ENCODE assay signal across 8 cellular contexts in the genomic region with DNA sequence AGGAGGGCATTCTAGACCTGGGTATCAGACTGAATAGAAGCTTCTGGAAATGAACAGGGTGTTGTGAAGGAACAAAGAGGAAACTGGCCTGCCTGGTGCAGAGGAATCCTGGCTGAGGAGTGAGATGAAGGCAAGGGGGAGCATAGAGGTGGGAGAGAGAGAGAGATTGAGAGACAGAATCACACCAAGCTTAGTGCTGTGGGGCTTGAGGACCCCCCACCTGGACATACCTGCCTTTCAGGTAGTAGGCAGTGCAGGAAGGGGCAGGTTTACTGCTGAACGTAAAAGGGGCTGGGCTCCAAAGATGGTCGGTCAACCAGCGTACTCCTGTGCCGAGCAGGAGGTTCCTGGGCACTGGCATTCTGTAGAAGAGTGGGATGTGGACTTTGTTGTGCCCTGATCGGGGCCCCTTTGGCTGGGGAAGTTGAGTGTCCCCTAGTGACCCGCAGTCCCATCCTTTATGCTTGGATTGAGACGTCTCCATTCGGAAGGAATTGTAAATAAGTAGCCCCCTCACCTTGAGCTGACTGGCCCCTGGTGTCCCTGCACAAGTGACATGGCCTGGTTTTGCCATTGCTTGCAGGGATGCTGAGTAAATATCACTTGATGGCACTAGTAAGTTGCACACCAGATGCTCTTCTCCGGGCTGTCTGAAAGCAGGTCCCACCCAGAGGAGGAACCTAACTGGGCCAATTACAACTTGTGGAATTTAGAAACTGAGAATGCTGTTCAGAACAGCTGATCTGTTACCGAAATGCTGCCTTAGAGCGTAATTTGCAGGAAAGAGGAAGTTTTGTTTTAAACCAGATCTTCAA. TPM values are rescaled to one million over a fixed set of nuclear protein-coding genes. Genes with fewer than 3 reads are reported as not detected.
DNase-seq lines count a peak whose midpoint lies in the region; ATAC-seq and TF ChIP-seq lines count a peak whose summit lies in the region.

No MANE protein-coding gene starts in this region.

- CTCF ChIA-PET in HEK293T (lab: Yijun Ruan, JAX): no interaction called here

- peaks cover 4% of the 10 kb centered on the region for H3K36me3 ChIP-seq in left ventricle myocardium inferior

- no peaks in the 10 kb centered on the region for H3K27me3 ChIP-seq in left ventricle myocardium inferior (ENCODE audit: low read depth)

- intact Hi-C loops in left ventricle myocardium inferior (cut with micrococcal nuclease): no loop called here

- H3K9me3 ChIP-seq in left ventricle myocardium inferior (replicated peaks): no peaks in the 10 kb centered on the region

- ATAC-seq in HG02973 (IDR thresholded peaks at IDR 0.05; ENCODE audit: unreplicated experiment): peak; percentile 29

- H3K4me1 ChIP-seq in left ventricle myocardium inferior: peaks cover 37% of the 10 kb centered on the region

- TF ChIP-seq CTCF in left ventricle myocardium inferior (IDR thresholded peaks at IDR 0.05; ENCODE audit: borderline replicate concordance): no peak

- H3K4me3 ChIP-seq in left ventricle myocardium inferior: peak overlapping the region; percentile 76

- POLR2A ChIA-PET in HEK293T (lab: Yijun Ruan, JAX): no interaction called here

- DNase-seq in DMS79 treated with DMSO at 0.1 percent for 48 hours (lab: John Stamatoyannopoulos, UW) (peak; percentile 32), DMS79 (lab: John Stamatoyannopoulos, UW) (no peak), RPMI8226 (peak; percentile 76), amygdala (lab: John Stamatoyannopoulos, UW) (peak in 45 of 56 donors; percentile 7 to 75 (median 38)), left ventricle myocardium inferior (no peak), putamen (ENCODE audit: low spot score) (peak; percentile 81), HEK293T (ENCODE audit: extremely low spot score) (no peak)

- H3K27ac ChIP-seq in left ventricle myocardium inferior (replicated peaks): peak overlapping the region; percentile 74

TF ChIP-seq in HEK293T, 16 proteins besides CTCF, POLR2A, EP300 and RAD21:
- TF ChIP-seq FOXK2 (IDR thresholded peaks at IDR 0.05) (no peak), LEF1 (IDR thresholded peaks at IDR 0.05; ENCODE audit: borderline replicate concordance) (no peak), L3MBTL2 (conservative IDR thresholded peaks at IDR 0.05) (no peak), ARNT (IDR thresholded peaks at IDR 0.05) (no peak), SUZ12 (IDR thresholded peaks at IDR 0.05) (no peak), TARDBP (IDR thresholded peaks at IDR 0.05) (no peak), PKNOX1 (IDR thresholded peaks at IDR 0.05) (no peak), FOXM1 (IDR thresholded peaks at IDR 0.05; ENCODE audit: borderline replicate concordance) (no peak), BHLHE40 (IDR thresholded peaks at IDR 0.05; ENCODE audit: borderline replicate concordance) (no peak), ELF4 (IDR thresholded peaks at IDR 0.05) (no peak), FOXA1 (IDR thresholded peaks at IDR 0.05) (no peak), NFRKB (IDR thresholded peaks at IDR 0.05) (no peak), ZNF384 (IDR thresholded peaks at IDR 0.05) (no peak), HDGF (IDR thresholded peaks at IDR 0.05; ENCODE audit: borderline replicate concordance) (no peak)

RNA-seq across cellular contexts. Expression of gene UBE2F, which starts 1.4 kb away (rescaled TPM):
- total RNA-seq in left ventricle myocardium inferior: 63.5 TPM

Comparison
In these comparisons a context has a peak if more than half of its experiments do, and no peak if none do; other contexts are left out.
1. DNase-seq: peak in DMS79 treated with DMSO at 0.1 percent for 48 hours (single experiment), RPMI8226 (single experiment), amygdala (45 of 56) and putamen (single experiment); none in DMS79 (single experiment), left ventricle myocardium inferior (single experiment) and HEK293T (single experiment).